1 cellular context compared by ENCODE assay signal in the genomic region with DNA sequence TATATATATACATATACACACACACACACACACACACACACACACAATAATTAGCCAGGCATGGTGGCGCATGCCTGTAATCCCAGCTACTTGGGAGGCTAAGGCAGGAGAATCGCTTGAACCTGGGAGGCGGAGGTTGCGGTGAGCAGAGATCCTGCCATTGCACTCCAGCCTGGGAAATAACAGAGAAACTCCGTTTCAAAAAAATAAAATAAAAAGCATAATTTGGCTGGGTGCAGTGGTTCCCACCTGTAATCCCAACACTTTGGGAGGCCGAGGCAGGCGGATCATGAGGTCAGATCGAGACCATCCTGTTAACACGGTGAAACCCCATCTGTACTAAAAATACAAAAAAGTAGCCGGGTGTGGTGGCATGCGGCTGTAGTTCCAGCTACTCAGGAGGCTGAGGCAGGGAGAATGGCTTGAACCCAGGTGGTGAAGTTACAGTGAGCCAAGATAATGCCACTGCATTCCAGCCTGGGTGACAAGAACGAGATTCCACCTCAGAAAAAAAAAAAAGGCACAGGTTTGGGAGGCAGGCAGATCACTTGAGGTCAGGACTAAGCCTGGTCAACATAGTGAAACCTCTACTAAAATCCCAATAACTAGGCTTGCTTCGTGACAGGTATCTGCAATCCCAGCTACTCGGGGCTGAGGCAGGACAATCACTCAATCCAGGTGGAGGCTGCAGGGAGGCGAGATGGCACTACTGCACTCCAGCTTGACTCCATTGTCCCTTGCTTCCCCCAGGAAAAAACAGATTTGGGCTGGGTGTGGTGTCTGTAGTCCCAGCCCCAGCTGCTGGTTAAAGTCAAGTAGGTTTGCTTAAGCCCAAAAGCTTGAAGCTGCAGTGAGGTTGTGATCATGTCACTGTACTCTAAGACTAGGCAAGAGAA.
TF ChIP-seq lines count a peak whose summit lies in the region.

No MANE protein-coding gene starts in this region.

TF ChIP-seq in K562, 482 proteins besides CTCF, POLR2A, EP300 and RAD21 (continued from another document and continues in another):
- TF ChIP-seq HOMEZ (CRISPR knock-in tag; IDR thresholded peaks at IDR 0.05) (no peak), SMARCA5 (IDR thresholded peaks at IDR 0.05) (no peak), ETS2 (tag; IDR thresholded peaks at IDR 0.05; ENCODE audit: borderline replicate concordance, poor library complexity, severe bottlenecking) (no peak), FUS (optimal IDR thresholded peaks at IDR 0.05; ENCODE audit: low read depth, low read length) (no peak), ZNF507 (tag; conservative IDR thresholded peaks at IDR 0.05) (no peak), NCOA6 (IDR thresholded peaks at IDR 0.05) (no peak), KAT2B (IDR thresholded peaks at IDR 0.05; ENCODE audit: low read depth, low read length) (no peak), CSDE1 (IDR thresholded peaks at IDR 0.05) (no peak), TGIF2 (CRISPR knock-in tag; IDR thresholded peaks at IDR 0.05) (peak; percentile 65; the same call in 1 of the 2 replicates), ZNF311 (CRISPR knock-in tag; IDR thresholded peaks at IDR 0.05) (no peak), E2F3 (CRISPR knock-in tag; IDR thresholded peaks at IDR 0.05) (no peak), SMAD4 (CRISPR knock-in tag; conservative IDR thresholded peaks at IDR 0.05) (no peak), ZBTB17 (CRISPR knock-in tag; IDR thresholded peaks at IDR 0.05) (no peak), REST (CRISPR knock-in tag; IDR thresholded peaks at IDR 0.05; ENCODE audit: low read depth) (no peak), HDAC2 (IDR thresholded peaks at IDR 0.05) (no peak), CEBPB (tag; IDR thresholded peaks at IDR 0.05) (no peak), ZBTB26 (CRISPR knock-in tag; IDR thresholded peaks at IDR 0.05) (no peak), ELK1 (CRISPR knock-in tag; IDR thresholded peaks at IDR 0.05) (no peak), ZNF354B (CRISPR knock-in tag; IDR thresholded peaks at IDR 0.05) (no peak), ZNF121 (CRISPR knock-in tag; conservative IDR thresholded peaks at IDR 0.05) (no peak), ZNF699 (CRISPR knock-in tag; IDR thresholded peaks at IDR 0.05; ENCODE audit: insufficient replicate concordance) (no peak), HES1 (IDR thresholded peaks at IDR 0.05; ENCODE audit: low read depth) (no peak), CBFA2T3 (IDR thresholded peaks at IDR 0.05) (no peak; the same call in none of the 2 replicates), TEAD4 (IDR thresholded peaks at IDR 0.05; ENCODE audit: low read length) (peak; percentile 54), TEAD4 (CRISPR knock-in tag; IDR thresholded peaks at IDR 0.05; ENCODE audit: borderline replicate concordance) (no peak), KDM1A (IDR thresholded peaks at IDR 0.05) (no peak), ZNF589 (CRISPR knock-in tag; IDR thresholded peaks at IDR 0.05; ENCODE audit: low read depth) (no peak), ZFP1 (CRISPR knock-in tag; IDR thresholded peaks at IDR 0.05) (no peak), SIX5 (IDR thresholded peaks at IDR 0.05; ENCODE audit: borderline replicate concordance in 1 of 2, insufficient read depth in 1 of 2, low read depth in 1 of 2, low read length in 2 of 2) (no peak), SRF (CRISPR knock-in tag; IDR thresholded peaks at IDR 0.05) (no peak), RFX1 (IDR thresholded peaks at IDR 0.05) (no peak), ZFP36 (IDR thresholded peaks at IDR 0.05; ENCODE audit: low read depth, low read length, partially characterized antibody) (no peak), HDAC8 (tag; IDR thresholded peaks at IDR 0.05) (no peak), CBFB (CRISPR knock-in tag; IDR thresholded peaks at IDR 0.05) (no peak), ZZZ3 (IDR thresholded peaks at IDR 0.05) (no peak)
- TF ChIP-seq, protein P1, sequence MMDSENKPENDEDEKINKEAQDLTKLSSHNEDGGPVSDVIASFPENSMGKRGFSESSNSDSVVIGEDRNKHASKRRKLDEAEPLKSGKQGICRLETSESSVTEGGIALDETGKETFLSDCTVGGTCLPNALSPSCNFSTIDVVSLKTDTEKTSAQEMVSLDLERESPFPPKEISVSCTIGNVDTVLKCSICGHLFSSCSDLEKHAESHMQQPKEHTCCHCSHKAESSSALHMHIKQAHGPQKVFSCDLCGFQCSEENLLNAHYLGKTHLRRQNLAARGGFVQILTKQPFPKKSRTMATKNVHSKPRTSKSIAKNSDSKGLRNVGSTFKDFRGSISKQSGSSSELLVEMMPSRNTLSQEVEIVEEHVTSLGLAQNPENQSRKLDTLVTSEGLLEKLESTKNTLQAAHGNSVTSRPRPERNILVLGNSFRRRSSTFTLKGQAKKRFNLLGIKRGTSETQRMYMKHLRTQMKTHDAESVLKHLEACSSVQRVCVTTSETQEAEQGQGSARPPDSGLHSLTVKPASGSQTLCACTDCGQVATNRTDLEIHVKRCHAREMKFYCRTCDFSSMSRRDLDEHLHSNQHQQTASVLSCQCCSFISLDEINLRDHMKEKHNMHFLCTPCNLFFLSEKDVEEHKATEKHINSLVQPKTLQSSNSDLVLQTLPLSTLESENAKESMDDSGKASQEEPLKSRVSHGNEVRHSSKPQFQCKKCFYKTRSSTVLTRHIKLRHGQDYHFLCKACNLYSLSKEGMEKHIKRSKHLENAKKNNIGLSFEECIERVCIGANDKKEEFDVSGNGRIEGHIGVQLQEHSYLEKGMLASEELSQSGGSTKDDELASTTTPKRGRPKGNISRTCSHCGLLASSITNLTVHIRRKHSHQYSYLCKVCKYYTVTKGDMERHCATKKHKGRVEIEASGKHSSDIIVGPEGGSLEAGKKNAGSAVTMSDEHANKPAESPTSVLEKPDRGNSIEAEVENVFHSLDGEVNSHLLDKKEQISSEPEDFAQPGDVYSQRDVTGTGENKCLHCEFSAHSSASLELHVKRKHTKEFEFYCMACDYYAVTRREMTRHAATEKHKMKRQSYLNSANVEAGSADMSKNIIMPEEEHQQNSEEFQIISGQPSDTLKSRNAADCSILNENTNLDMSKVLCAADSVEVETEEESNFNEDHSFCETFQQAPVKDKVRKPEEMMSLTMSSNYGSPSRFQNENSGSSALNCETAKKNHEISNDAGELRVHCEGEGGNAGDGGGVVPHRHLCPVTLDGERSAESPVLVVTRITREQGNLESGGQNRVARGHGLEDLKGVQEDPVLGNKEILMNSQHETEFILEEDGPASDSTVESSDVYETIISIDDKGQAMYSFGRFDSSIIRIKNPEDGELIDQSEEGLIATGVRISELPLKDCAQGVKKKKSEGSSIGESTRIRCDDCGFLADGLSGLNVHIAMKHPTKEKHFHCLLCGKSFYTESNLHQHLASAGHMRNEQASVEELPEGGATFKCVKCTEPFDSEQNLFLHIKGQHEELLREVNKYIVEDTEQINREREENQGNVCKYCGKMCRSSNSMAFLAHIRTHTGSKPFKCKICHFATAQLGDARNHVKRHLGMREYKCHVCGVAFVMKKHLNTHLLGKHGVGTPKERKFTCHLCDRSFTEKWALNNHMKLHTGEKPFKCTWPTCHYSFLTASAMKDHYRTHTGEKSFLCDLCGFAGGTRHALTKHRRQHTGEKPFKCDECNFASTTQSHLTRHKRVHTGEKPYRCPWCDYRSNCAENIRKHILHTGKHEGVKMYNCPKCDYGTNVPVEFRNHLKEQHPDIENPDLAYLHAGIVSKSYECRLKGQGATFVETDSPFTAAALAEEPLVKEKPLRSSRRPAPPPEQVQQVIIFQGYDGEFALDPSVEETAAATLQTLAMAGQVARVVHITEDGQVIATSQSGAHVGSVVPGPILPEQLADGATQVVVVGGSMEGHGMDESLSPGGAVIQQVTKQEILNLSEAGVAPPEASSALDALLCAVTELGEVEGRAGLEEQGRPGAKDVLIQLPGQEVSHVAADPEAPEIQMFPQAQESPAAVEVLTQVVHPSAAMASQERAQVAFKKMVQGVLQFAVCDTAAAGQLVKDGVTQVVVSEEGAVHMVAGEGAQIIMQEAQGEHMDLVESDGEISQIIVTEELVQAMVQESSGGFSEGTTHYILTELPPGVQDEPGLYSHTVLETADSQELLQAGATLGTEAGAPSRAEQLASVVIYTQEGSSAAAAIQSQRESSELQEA (IDR thresholded peaks at IDR 0.05; ENCODE audit: low read depth) = no peak
- TF ChIP-seq, protein P2, sequence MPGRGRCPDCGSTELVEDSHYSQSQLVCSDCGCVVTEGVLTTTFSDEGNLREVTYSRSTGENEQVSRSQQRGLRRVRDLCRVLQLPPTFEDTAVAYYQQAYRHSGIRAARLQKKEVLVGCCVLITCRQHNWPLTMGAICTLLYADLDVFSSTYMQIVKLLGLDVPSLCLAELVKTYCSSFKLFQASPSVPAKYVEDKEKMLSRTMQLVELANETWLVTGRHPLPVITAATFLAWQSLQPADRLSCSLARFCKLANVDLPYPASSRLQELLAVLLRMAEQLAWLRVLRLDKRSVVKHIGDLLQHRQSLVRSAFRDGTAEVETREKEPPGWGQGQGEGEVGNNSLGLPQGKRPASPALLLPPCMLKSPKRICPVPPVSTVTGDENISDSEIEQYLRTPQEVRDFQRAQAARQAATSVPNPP (IDR thresholded peaks at IDR 0.05; ENCODE audit: borderline replicate concordance, insufficient read depth, insufficient read length) = no peak
- TF ChIP-seq, protein P3, sequence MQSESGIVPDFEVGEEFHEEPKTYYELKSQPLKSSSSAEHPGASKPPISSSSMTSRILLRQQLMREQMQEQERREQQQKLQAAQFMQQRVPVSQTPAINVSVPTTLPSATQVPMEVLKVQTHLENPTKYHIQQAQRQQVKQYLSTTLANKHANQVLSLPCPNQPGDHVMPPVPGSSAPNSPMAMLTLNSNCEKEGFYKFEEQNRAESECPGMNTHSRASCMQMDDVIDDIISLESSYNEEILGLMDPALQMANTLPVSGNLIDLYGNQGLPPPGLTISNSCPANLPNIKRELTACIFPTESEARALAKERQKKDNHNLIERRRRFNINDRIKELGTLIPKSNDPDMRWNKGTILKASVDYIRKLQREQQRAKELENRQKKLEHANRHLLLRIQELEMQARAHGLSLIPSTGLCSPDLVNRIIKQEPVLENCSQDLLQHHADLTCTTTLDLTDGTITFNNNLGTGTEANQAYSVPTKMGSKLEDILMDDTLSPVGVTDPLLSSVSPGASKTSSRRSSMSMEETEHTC (IDR thresholded peaks at IDR 0.05) = no peak
- TF ChIP-seq, protein P4, sequence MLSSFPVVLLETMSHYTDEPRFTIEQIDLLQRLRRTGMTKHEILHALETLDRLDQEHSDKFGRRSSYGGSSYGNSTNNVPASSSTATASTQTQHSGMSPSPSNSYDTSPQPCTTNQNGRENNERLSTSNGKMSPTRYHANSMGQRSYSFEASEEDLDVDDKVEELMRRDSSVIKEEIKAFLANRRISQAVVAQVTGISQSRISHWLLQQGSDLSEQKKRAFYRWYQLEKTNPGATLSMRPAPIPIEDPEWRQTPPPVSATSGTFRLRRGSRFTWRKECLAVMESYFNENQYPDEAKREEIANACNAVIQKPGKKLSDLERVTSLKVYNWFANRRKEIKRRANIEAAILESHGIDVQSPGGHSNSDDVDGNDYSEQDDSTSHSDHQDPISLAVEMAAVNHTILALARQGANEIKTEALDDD (IDR thresholded peaks at IDR 0.05) = peak; percentile 94
